ENCODE assay signal across 1 cellular context in the genomic region with DNA sequence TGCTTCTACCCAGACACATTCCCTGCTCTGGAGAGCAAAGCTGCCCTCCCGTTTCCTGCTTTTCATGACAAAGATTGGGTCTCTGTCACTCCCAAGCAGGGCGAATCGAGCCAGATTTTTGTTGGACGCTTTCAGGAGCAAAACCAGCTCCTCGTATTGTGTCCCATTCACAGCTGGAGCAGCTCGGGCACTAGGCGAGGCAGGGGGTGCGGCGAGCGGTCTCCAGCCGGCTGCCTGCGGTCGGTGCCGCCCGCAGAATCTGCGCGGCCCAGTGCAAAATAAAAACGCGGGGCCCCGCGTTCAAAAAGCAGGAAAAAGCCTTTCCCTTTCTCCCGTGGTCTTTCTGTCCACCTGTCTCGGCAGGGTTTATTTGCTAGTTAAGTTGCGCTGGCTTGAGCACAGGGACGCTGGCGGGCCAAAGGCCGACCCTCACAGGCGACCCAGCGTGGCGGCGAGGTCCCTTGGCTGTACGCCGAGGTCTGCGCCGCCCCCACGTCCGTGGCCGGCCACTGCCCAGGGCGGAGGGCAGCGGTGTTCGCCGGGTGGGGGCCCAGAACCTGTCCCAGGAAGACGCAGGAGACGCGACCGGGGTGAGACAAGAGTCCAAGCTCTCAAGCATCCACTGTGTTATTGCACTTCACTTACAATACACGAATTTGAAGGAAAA.
TF ChIP-seq lines count a peak whose summit lies in the region.

No MANE protein-coding gene starts in this region.

TF ChIP-seq in GM23338, 12 proteins besides CTCF, POLR2A, EP300 and RAD21 (continued from another document):
- TF ChIP-seq, protein P1, sequence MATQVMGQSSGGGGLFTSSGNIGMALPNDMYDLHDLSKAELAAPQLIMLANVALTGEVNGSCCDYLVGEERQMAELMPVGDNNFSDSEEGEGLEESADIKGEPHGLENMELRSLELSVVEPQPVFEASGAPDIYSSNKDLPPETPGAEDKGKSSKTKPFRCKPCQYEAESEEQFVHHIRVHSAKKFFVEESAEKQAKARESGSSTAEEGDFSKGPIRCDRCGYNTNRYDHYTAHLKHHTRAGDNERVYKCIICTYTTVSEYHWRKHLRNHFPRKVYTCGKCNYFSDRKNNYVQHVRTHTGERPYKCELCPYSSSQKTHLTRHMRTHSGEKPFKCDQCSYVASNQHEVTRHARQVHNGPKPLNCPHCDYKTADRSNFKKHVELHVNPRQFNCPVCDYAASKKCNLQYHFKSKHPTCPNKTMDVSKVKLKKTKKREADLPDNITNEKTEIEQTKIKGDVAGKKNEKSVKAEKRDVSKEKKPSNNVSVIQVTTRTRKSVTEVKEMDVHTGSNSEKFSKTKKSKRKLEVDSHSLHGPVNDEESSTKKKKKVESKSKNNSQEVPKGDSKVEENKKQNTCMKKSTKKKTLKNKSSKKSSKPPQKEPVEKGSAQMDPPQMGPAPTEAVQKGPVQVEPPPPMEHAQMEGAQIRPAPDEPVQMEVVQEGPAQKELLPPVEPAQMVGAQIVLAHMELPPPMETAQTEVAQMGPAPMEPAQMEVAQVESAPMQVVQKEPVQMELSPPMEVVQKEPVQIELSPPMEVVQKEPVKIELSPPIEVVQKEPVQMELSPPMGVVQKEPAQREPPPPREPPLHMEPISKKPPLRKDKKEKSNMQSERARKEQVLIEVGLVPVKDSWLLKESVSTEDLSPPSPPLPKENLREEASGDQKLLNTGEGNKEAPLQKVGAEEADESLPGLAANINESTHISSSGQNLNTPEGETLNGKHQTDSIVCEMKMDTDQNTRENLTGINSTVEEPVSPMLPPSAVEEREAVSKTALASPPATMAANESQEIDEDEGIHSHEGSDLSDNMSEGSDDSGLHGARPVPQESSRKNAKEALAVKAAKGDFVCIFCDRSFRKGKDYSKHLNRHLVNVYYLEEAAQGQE (IDR thresholded peaks at IDR 0.05; ENCODE audit: unreplicated experiment) = no peak
